1 cellular context compared by ENCODE assay signal in genomic region chr5:159128070-159128507, GRCh38.
TF ChIP-seq lines count a peak whose summit lies in the region.

No MANE protein-coding gene starts in this region.

TF ChIP-seq in K562, 482 proteins besides CTCF, POLR2A, EP300 and RAD21 (continued from another document):
- TF ChIP-seq TFAP4 (CRISPR knock-in tag; IDR thresholded peaks at IDR 0.05; ENCODE audit: borderline replicate concordance) (0 out of 2 replicates have a peak, but pooled peaks have one; percentile 12), SLC30A9 (CRISPR knock-in tag; IDR thresholded peaks at IDR 0.05) (no peak), DACH1 (IDR thresholded peaks at IDR 0.05; ENCODE audit: partially characterized antibody) (no peak), HMG20A (CRISPR knock-in tag; conservative IDR thresholded peaks at IDR 0.05) (no peak), ZBTB5 (IDR thresholded peaks at IDR 0.05) (no peak), VEZF1 (CRISPR knock-in tag; IDR thresholded peaks at IDR 0.05) (no peak), MED1 (CRISPR knock-in tag; IDR thresholded peaks at IDR 0.05; ENCODE audit: borderline replicate concordance) (no peak), KLF10 (CRISPR knock-in tag; IDR thresholded peaks at IDR 0.05) (no peak), TOE1 (IDR thresholded peaks at IDR 0.05; ENCODE audit: borderline replicate concordance) (no peak), TOE1 (CRISPR knock-in tag; IDR thresholded peaks at IDR 0.05; ENCODE audit: borderline replicate concordance, low read depth) (no peak), FIP1L1 (IDR thresholded peaks at IDR 0.05; ENCODE audit: low read depth, low read length, poor library complexity, severe bottlenecking) (no peak), NFRKB (IDR thresholded peaks at IDR 0.05; ENCODE audit: low read depth) (no peak), MLX (CRISPR knock-in tag; conservative IDR thresholded peaks at IDR 0.05) (no peak), ZSCAN29 (IDR thresholded peaks at IDR 0.05) (no peak), EGR1 (conservative IDR thresholded peaks at IDR 0.05) (no peak), TBL1XR1 (IDR thresholded peaks at IDR 0.05; ENCODE audit: low read length in 2 of 2) (peak in 1 of 2 experiments; percentile 63; a peak in 1 of 4 replicates), ZNF778 (CRISPR knock-in tag; IDR thresholded peaks at IDR 0.05) (no peak), ZNF354B (CRISPR knock-in tag; IDR thresholded peaks at IDR 0.05) (no peak), ZNF785 (CRISPR knock-in tag; IDR thresholded peaks at IDR 0.05) (no peak), KDM4B (IDR thresholded peaks at IDR 0.05; ENCODE audit: borderline replicate concordance in 2 of 2, low read depth in 1 of 2) (no peak), XRCC4 (IDR thresholded peaks at IDR 0.05; ENCODE audit: extremely low read depth, insufficient read depth, insufficient read length) (no peak), TAF1 (IDR thresholded peaks at IDR 0.05; ENCODE audit: control insufficient read depth, extremely low read depth, insufficient read depth, low read length, severe bottlenecking) (no peak), ZNF324 (CRISPR knock-in tag; IDR thresholded peaks at IDR 0.05) (no peak), PHB (CRISPR knock-in tag; IDR thresholded peaks at IDR 0.05) (no peak), ZNF165 (CRISPR knock-in tag; IDR thresholded peaks at IDR 0.05; ENCODE audit: borderline replicate concordance) (no peak), NFIC (IDR thresholded peaks at IDR 0.05) (peak; percentile 89), ARID1B (IDR thresholded peaks at IDR 0.05) (peak; percentile 97), SMAD4 (CRISPR knock-in tag; conservative IDR thresholded peaks at IDR 0.05) (peak; percentile 94), ZNF445 (CRISPR knock-in tag; IDR thresholded peaks at IDR 0.05; ENCODE audit: low read depth) (no peak), AFF4 (CRISPR knock-in tag; IDR thresholded peaks at IDR 0.05) (no peak), MAFF (IDR thresholded peaks at IDR 0.05; ENCODE audit: low read length) (no peak), YBX1 (IDR thresholded peaks at IDR 0.05) (no peak), C11orf30 (IDR thresholded peaks at IDR 0.05; ENCODE audit: low read depth) (no peak), MCM7 (IDR thresholded peaks at IDR 0.05) (no peak), MEF2A (IDR thresholded peaks at IDR 0.05; ENCODE audit: control insufficient read depth, low read depth, low read length) (no peak), TRIM28 (IDR thresholded peaks at IDR 0.05) (no peak), CHD2 (IDR thresholded peaks at IDR 0.05; ENCODE audit: low read depth, low read length) (no peak)
